ENCODE assay signal across 8 cellular contexts in the genomic region with DNA sequence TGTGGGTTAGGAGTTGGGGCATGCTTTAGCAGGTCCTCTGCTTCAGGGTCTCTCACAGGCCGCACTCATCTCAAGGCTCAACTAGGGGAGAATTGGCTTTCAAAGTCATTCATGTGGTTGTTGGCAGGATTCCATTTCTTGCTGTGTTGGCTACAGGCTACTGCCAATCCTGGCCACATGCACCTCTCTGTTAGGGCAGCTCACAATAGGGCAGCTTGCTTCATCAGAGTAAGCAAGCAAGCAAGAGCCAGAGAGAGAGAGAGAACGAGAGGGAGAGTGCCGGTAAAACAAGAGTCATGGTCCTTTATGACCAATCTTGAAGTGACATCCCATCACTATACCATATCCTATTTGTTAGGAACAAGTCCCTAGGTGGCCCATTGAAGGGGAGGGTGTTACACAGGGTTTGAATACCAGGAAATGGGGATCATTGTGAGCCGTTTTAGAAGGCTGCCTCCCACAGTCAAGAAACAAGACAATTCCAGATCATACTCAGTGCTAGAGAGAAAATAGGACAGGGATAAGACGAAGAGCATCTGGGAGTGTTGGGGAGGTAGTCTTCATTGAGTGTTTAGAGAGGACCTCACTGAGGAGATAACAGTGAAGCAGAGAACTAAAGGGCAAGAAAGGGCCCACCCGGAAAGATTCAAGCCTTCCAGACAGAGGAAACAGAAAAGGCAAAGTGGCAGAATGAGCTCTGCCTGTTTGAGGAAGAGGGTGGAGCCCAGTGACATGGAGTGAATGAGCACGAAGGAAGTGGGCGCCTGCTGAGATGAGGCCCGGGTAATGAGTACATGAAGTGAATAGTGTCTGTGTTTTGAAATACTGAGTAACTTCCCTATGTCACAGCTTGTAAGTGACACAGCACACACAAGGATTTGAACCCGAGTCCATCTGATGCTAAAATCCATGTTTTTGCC. TPM values are rescaled to one million over a fixed set of nuclear protein-coding genes. Genes with fewer than 3 reads are reported as not detected.
DNase-seq lines count a peak whose midpoint lies in the region; ATAC-seq and TF ChIP-seq lines count a peak whose summit lies in the region.

No MANE protein-coding gene starts in this region.

- in situ Hi-C loops in transverse colon (cut with MboI; ENCODE audit: low pct_ligation_motif_present in 1 of 4, low pct_unique_long_range_greater_than_20kb in 1 of 4, low sequenced_read_pairs in 3 of 4): no loop called here

- H3K36me3 Mint-ChIP-seq in GM23338 (ENCODE audit: low read depth) (no peaks in the 10 kb centered on the region), neural progenitor cell (no peaks in the 10 kb centered on the region)

- H3K4me1 ChIP-seq in GM23338 (ENCODE audit: insufficient read depth) (peaks cover 12% of the 10 kb centered on the region; the same call in 1 of the 2 replicates), breast epithelium (peaks cover 0 to 7% of the 10 kb centered on the region in 2 donors), neural progenitor cell (peaks cover 4% of the 10 kb centered on the region), transverse colon (no peaks in the 10 kb centered on the region), BE2C (no peaks in the 10 kb centered on the region)

- no peaks in the 10 kb centered on the region for H3K36me3 ChIP-seq in GM23338 (ENCODE audit: insufficient read depth)
- no peaks in the 10 kb centered on the region for H3K36me3 ChIP-seq in breast epithelium
- no peaks in the 10 kb centered on the region for H3K36me3 ChIP-seq in neural progenitor cell
- H3K36me3 ChIP-seq in transverse colon: no peaks in the 10 kb centered on the region
- H3K36me3 ChIP-seq in BE2C: no peaks in the 10 kb centered on the region

- TF ChIP-seq CTCF in GM23338 (conservative IDR thresholded peaks at IDR 0.05; ENCODE audit: low read depth in 2 of 2) (no peak), breast epithelium (IDR thresholded peaks at IDR 0.05) (no peak), neural progenitor cell (IDR thresholded peaks at IDR 0.05) (no peak), transverse colon (IDR thresholded peaks at IDR 0.05) (no peak), BE2C (IDR thresholded peaks at IDR 0.05; ENCODE audit: low read depth, low read length) (no peak)

- H3K27me3 Mint-ChIP-seq in GM23338 (ENCODE audit: insufficient read depth, low read depth, poor library complexity) (peaks cover 7% of the 10 kb centered on the region), neural progenitor cell (ENCODE audit: insufficient read depth, low read depth) (peaks cover 6% of the 10 kb centered on the region)

- no peak for DNase-seq in GM23338 (ENCODE audit: low spot score)
- peak; percentile 68 for DNase-seq in UCSD-AML1 (lab: John Stamatoyannopoulos, UW; ENCODE audit: unreplicated experiment)
- DNase-seq in breast epithelium (ENCODE audit: low spot score in 2 of 2): peak in 1 of 2 donors; percentile 32
- DNase-seq in neural progenitor cell (ENCODE audit: low spot score): no peak
- DNase-seq in transverse colon: peak; percentile 28
- no peak for DNase-seq in putamen (ENCODE audit: low spot score)
- DNase-seq in HCEC 1CT: no peak
- no peak for DNase-seq in BE2C

- 53 to 61% methylated on average over 3 to 10 of the region's 10 CpGs for WGBS in transverse colon (ENCODE audit: low coverage in 1 of 2), 2 donors

- no peak for TF ChIP-seq EP300 in transverse colon (IDR thresholded peaks at IDR 0.05; ENCODE audit: low read depth)

- H3K4me3 ChIP-seq in GM23338 (no peak overlapping the region), breast epithelium (no peak overlapping the region), neural progenitor cell (no peak overlapping the region), transverse colon (no peak overlapping the region), BE2C (ENCODE audit: low read depth, low read length) (no peak overlapping the region)

- peak overlapping the region; percentile 93 for H2AFZ ChIP-seq in GM23338
- peak overlapping the region; percentile 44 for H2AFZ ChIP-seq in neural progenitor cell (replicated peaks)

- peaks cover 17% of the 10 kb centered on the region for H3K4me1 Mint-ChIP-seq in GM23338
- H3K4me1 Mint-ChIP-seq in neural progenitor cell: peaks cover 10% of the 10 kb centered on the region

- TF ChIP-seq POLR2A in breast epithelium (IDR thresholded peaks at IDR 0.05) (no peak), transverse colon (IDR thresholded peaks at IDR 0.05) (no peak)

- H3K4me2 ChIP-seq in GM23338 (no peak overlapping the region; the same call in 1 of the 2 replicates), neural progenitor cell (no peak overlapping the region)

- H3K27ac Mint-ChIP-seq in GM23338 (peak overlapping the region; percentile 40), neural progenitor cell (no peak overlapping the region)

- intact Hi-C loops in breast epithelium (cut with DNase I; ENCODE audit: low total_unique reads) (no loop called here), transverse colon (cut with DNase I; ENCODE audit: low total_unique reads) (no loop called here)

- no peaks in the 10 kb centered on the region for H3K9me2 ChIP-seq in GM23338 (ENCODE audit: insufficient read depth)

- H4K20me1 ChIP-seq in GM23338 (replicated peaks; ENCODE audit: insufficient read depth) (no peaks in the 10 kb centered on the region), neural progenitor cell (ENCODE audit: low read depth) (no peaks in the 10 kb centered on the region)

- H3K9me3 ChIP-seq in breast epithelium: no peaks in the 10 kb centered on the region
- no peaks in the 10 kb centered on the region for H3K9me3 ChIP-seq in neural progenitor cell (ENCODE audit: low read depth)
- no peaks in the 10 kb centered on the region for H3K9me3 ChIP-seq in transverse colon
- no peaks in the 10 kb centered on the region for H3K9me3 ChIP-seq in BE2C

- no peak overlapping the region for H3K9ac ChIP-seq in neural progenitor cell

- H3K27ac ChIP-seq in GM23338 (ENCODE audit: low read depth) (no peak overlapping the region), breast epithelium (peak overlapping the region; percentile 59 to 67), neural progenitor cell (no peak overlapping the region), transverse colon (peak overlapping the region in 3 of 4 donors; percentile 28 to 56 (median 32))

- H3F3A ChIP-seq in GM23338 (replicated peaks; ENCODE audit: low read depth) (no peaks in the 10 kb centered on the region), neural progenitor cell (ENCODE audit: low read depth) (peaks cover 7% of the 10 kb centered on the region)

- ATAC-seq in GM23338: peak; percentile 46

- no peaks in the 10 kb centered on the region for H3K79me2 ChIP-seq in GM23338 (replicated peaks; ENCODE audit: insufficient read depth)
- H3K79me2 ChIP-seq in neural progenitor cell (ENCODE audit: low read depth): no peaks in the 10 kb centered on the region

- H3K9me3 Mint-ChIP-seq in GM23338 (no peaks in the 10 kb centered on the region), neural progenitor cell (no peaks in the 10 kb centered on the region)

- H3K4me3 Mint-ChIP-seq in GM23338 (no peak overlapping the region), neural progenitor cell (no peak overlapping the region)

- no peaks in the 10 kb centered on the region for H3K27me3 ChIP-seq in GM23338 (ENCODE audit: insufficient read depth)
- H3K27me3 ChIP-seq in breast epithelium: no peaks in the 10 kb centered on the region
- no peaks in the 10 kb centered on the region for H3K27me3 ChIP-seq in neural progenitor cell
- H3K27me3 ChIP-seq in transverse colon: no peaks in the 10 kb centered on the region
- no peaks in the 10 kb centered on the region for H3K27me3 ChIP-seq in BE2C

TF ChIP-seq in GM23338, 12 proteins besides CTCF, POLR2A, EP300 and RAD21:
- no peak for TF ChIP-seq ZNF114 (CRISPR knock-in tag; IDR thresholded peaks at IDR 0.05)

RNA-seq across cellular contexts. Expression of a gene that starts 32.8 kb away (rescaled TPM):
- total RNA-seq in GM23338 (2014; rRNA removed; shearing (Covaris generic)): 1.2 and 2.1 TPM in 2 replicates
- polyA plus RNA-seq in GM23338 (2016; fragmentation: Nextera tagmentation; extraction: Ambion mirVana): 0.37 and 0.63 TPM in 2 replicates
- total RNA-seq in breast epithelium (10 to 100 TPM; 51.7 to 76.8 (median 52.4) TPM), neural progenitor cell (ENCODE audit: low replicate concordance) (0.22 and 0.34 TPM in 2 replicates), transverse colon (10 to 100 TPM in 2 of 4 donors, 1 to 10 TPM in 1, under 1 TPM in 1; 0.40 to 17.6 (median 9.1) TPM)
- not detected for polyA plus RNA-seq in BE2C (2012; ENCODE audit: insufficient read depth, insufficient read length, low read depth)

Comparison
In these comparisons a context has a peak if more than half of its experiments do, and no peak if none do; other contexts are left out.
1. DNase-seq: peak in UCSD-AML1 (single experiment) and transverse colon (single experiment); none in GM23338 (single experiment), neural progenitor cell (single experiment), putamen (single experiment), HCEC 1CT (single experiment) and BE2C (single experiment).
2. H3K27ac ChIP-seq: peak in breast epithelium (2 of 2) and transverse colon (3 of 4); none in GM23338 (single experiment) and neural progenitor cell (single experiment).